Comparison of ENCODE assay signal across 9 cellular contexts in the genomic region with DNA sequence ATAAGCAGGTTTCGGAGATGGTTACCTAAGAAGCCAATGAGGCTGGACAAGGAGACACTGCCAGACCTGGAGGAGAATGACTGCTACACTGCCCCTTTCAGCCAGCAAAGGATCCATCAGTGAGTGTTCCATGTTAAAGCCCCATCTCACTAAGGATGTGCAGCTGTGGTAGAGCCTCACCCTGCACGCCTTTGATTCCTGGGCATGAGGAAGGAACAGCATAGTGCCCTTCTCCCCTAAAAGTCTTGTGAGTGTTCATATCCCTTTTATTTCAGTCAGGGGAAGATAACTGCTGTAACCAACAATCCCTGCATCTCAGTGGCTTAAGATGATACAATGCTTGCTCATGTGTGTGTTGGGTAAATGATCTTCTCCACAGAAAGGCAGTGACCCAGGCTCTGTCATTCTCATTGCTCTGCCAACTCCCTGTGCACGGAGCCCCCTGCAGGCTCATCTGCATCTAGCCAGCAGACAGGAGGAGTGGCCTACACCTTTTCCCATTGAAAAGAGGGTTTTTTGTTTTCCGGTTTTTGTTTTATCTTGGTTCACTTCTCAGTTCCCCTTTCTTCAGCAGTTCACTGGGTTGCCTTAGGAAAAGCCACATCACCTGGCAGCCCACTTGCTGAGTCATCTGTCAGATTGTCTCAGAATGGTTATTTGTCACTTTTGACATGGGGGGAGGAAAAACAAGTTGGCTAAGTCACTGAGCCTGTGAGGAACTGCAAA.
DNase-seq lines count a peak whose midpoint lies in the region; ATAC-seq and TF ChIP-seq lines count a peak whose summit lies in the region.
"Had no signal": no experiment of that assay in that cellular context is flagged by ENCODE, and none has a peak within 500 bp of the region (broad histone marks: within the 10 kb centered on the region; RNA-seq: fewer than 3 reads in every experiment).

No MANE protein-coding gene starts in this region.

- no peak overlapping the region for H3K27ac Mint-ChIP-seq in Caco-2 (ENCODE audit: unreplicated experiment)

- H3K4me3 ChIP-seq in Caco-2 (ENCODE audit: low read depth, low read length) (no peak overlapping the region), breast epithelium (no peak overlapping the region), ovary (no peak overlapping the region)
- H3K4me3 ChIP-seq: psoas muscle had no signal

- POLR2A ChIA-PET in Caco-2 (lab: Charles Lee) = no interaction called here

- peaks cover 9% of the 10 kb centered on the region for H3K27me3 Mint-ChIP-seq in Caco-2 (ENCODE audit: insufficient read depth, unreplicated experiment)

- TF ChIP-seq POLR2A in breast epithelium (IDR thresholded peaks at IDR 0.05) (no peak), ovary (IDR thresholded peaks at IDR 0.05) (no peak)

- CTCF ChIA-PET in Caco-2 (lab: Charles Lee) = no interaction called here

- H3K4me1 Mint-ChIP-seq in Caco-2 (ENCODE audit: low read depth, unreplicated experiment) = no peaks in the 10 kb centered on the region

- no TSS peak for BruUV-seq in Caco-2 (replicated peaks; lab: Mats Ljungman, UMichigan)

- no peak for TF ChIP-seq EP300 in ovary (IDR thresholded peaks at IDR 0.05)

- no peaks in the 10 kb centered on the region for H3K9me3 Mint-ChIP-seq in Caco-2 (ENCODE audit: unreplicated experiment)

- intact Hi-C loops in Caco-2 (cut with micrococcal nuclease; ENCODE audit: unreplicated experiment) (loop anchor here (10.0 kb wide), 1 partner anchor 163 kb away; no protein-coding TSS in a partner anchor), breast epithelium (cut with DNase I; ENCODE audit: low total_unique reads) (no loop called here), ovary (cut with DNase I) (no loop called here), left ventricle myocardium superior (cut with micrococcal nuclease) (no loop called here)

- TF ChIP-seq CTCF in Caco-2 (IDR thresholded peaks at IDR 0.05; ENCODE audit: insufficient read depth in 1 of 2, low read depth in 1 of 2, low read length in 1 of 2, severe bottlenecking in 1 of 2, unreplicated experiment in 1 of 2) (peak; percentile 30 to 55), breast epithelium (IDR thresholded peaks at IDR 0.05) (no peak), ovary (IDR thresholded peaks at IDR 0.05) (no peak)

- DNase-seq in Caco-2 = peak; percentile 40 to 45
- DNase-seq in NCI-H146 treated with DMSO at 0.1 percent for 48 hours (lab: John Stamatoyannopoulos, UW; ENCODE audit: unreplicated experiment) = peak; percentile 43
- DNase-seq in breast epithelium (ENCODE audit: low spot score in 2 of 2) = no peak
- DNase-seq in ovary = peak in 4 of 5 donors; percentile 18 to 41 (median 22)
- DNase-seq in left ventricle myocardium superior = no peak
- DNase-seq in activated CD8-positive, alpha-beta memory T cell treated with anti-CD3 and anti-CD28 coated beads, Interleukin-2, amount 50 U/mL, for 4 hours = no peak

- H3K4me3 Mint-ChIP-seq in Caco-2 (ENCODE audit: unreplicated experiment) = no peak overlapping the region

- H3K27ac ChIP-seq in breast epithelium (peak overlapping the region; percentile 46 to 69), ovary (no peak overlapping the region)
- H3K27ac ChIP-seq: psoas muscle had no signal

- no peaks in the 10 kb centered on the region for H3K36me3 ChIP-seq in Caco-2 (ENCODE audit: control insufficient read depth, insufficient read depth, low read length)
- H3K36me3 ChIP-seq in breast epithelium = no peaks in the 10 kb centered on the region
- H3K36me3 ChIP-seq in ovary = no peaks in the 10 kb centered on the region

- H3K4me1 ChIP-seq in Caco-2 (no peaks in the 10 kb centered on the region; the same call in 1 of the 2 replicates), breast epithelium (no peaks in the 10 kb centered on the region), ovary (ENCODE audit: insufficient read depth) (peaks cover 8% of the 10 kb centered on the region)
- H3K4me1 ChIP-seq: psoas muscle had no signal

- 31 to 39% (median 35%) methylated on average over 4 of the region's 4 CpGs for WGBS in ovary, 3 donors

- ATAC-seq in GM18870 (IDR thresholded peaks at IDR 0.05; ENCODE audit: unreplicated experiment) (peak; percentile 98), HG02943 (IDR thresholded peaks at IDR 0.05; ENCODE audit: low read depth, unreplicated experiment) (peak; percentile 92), left ventricle myocardium superior (no peak)

- H3K27me3 ChIP-seq in Caco-2 (replicated peaks; ENCODE audit: control insufficient read depth, insufficient read depth, low read length) (no peaks in the 10 kb centered on the region), breast epithelium (no peaks in the 10 kb centered on the region), ovary (no peaks in the 10 kb centered on the region)

- H3K9me3 ChIP-seq in Caco-2 (no peaks in the 10 kb centered on the region), breast epithelium (no peaks in the 10 kb centered on the region), ovary (no peaks in the 10 kb centered on the region)
- H3K9me3 ChIP-seq: psoas muscle had no signal

- no peaks in the 10 kb centered on the region for H3K36me3 Mint-ChIP-seq in Caco-2 (ENCODE audit: insufficient read depth, unreplicated experiment)

Comparison
In these comparisons a context has a peak if more than half of its experiments do, and no peak if none do; other contexts are left out.
1. DNase-seq: peak in Caco-2 (2 of 2), NCI-H146 treated with DMSO at 0.1 percent for 48 hours (single experiment) and ovary (4 of 5); none in breast epithelium (0 of 2), left ventricle myocardium superior (single experiment) and activated CD8-positive, alpha-beta memory T cell treated with anti-CD3 and anti-CD28 coated beads, Interleukin-2, amount 50 U/mL, for 4 hours (single experiment).
2. CTCF ChIP-seq: peak in Caco-2 (2 of 2); none in breast epithelium (0 of 3) and ovary (0 of 3).
3. H3K27ac ChIP-seq: peak in breast epithelium (2 of 2); none in ovary (0 of 2).